In the genomic region with DNA sequence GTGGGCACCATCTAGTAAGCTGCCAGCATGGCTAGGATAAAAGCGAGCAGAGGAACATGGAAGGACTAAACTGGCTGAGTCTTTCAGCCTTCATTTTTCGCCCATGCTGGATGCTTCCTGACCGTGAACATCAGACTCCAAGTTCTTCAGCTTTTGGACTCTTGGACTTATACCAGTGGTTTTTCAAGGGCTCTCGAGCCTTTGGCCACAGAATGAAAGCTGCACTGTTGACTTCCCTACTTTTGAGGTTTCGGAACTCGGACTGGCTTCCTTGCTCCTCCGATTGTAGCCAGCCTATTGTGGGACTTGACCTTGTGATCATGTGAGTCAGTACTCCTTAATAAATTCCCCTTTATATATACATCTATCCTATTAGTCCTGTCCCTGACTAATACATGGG, we compare ENCODE assay signal across 26 cellular contexts.
DNase-seq lines count a peak whose midpoint lies in the region; ATAC-seq and TF ChIP-seq lines count a peak whose summit lies in the region.
"Had no signal": no experiment of that assay in that cellular context is flagged by ENCODE, and none has a peak within 500 bp of the region (broad histone marks: within the 10 kb centered on the region; RNA-seq: fewer than 3 reads in every experiment).

No MANE protein-coding gene starts in this region.

- H3K9me3 Mint-ChIP-seq in nephron, result peaks cover 6% of the 10 kb centered on the region
- H3K9me3 Mint-ChIP-seq in naive thymus-derived CD8-positive, alpha-beta T cell, result peaks cover 0 to 38% (median 12%) of the 10 kb centered on the region in 9 donors

- peak overlapping the region in 2 of 3 experiments; percentile 15 to 97 for H3K27ac Mint-ChIP-seq in nephron
- H3K27ac Mint-ChIP-seq in naive thymus-derived CD8-positive, alpha-beta T cell, result no peak overlapping the region
- H3K27ac Mint-ChIP-seq: CD4-positive, alpha-beta memory T cell; CD4-positive, CD25-positive, alpha-beta regulatory T cell; CD8-positive, alpha-beta memory T cell had no signal

- intact Hi-C loops in thyroid gland (cut with DNase I), result no loop called here

- POLR2A ChIA-PET in naive thymus-derived CD8-positive, alpha-beta T cell (lab: Charles Lee), result no interaction called here

- 30 to 52% methylated on average over 7 of the region's 7 CpGs for WGBS in thyroid gland, 2 donors

- H3K79me2 ChIP-seq in Karpas-422 (ENCODE audit: low read length), result no peaks in the 10 kb centered on the region

- peak overlapping the region; percentile 58; the same call in 1 of the 2 replicates for H2AFZ ChIP-seq in Karpas-422 (ENCODE audit: low read length)

- H3K9me3 ChIP-seq in Karpas-422 (ENCODE audit: low read length) (no peaks in the 10 kb centered on the region; the same call in 1 of the 2 replicates), thyroid gland (no peaks in the 10 kb centered on the region)
- H3K9me3 ChIP-seq: BE2C, BLaER1 had no signal

- H3K36me3 ChIP-seq in Karpas-422 (ENCODE audit: insufficient read depth, low read length) (no peaks in the 10 kb centered on the region), thyroid gland (no peaks in the 10 kb centered on the region)
- H3K36me3 ChIP-seq: BE2C, BLaER1 had no signal

- TF ChIP-seq CTCF in nephron (IDR thresholded peaks at IDR 0.05; ENCODE audit: unreplicated experiment in 3 of 3) (no peak), thyroid gland (IDR thresholded peaks at IDR 0.05) (no peak)

- peak overlapping the region; percentile 24 for H3K4me2 ChIP-seq in Karpas-422 (ENCODE audit: low read depth, low read length, poor library complexity, severe bottlenecking)
- H3K4me2 ChIP-seq: BLaER1 had no signal

- DNase-seq in Karpas-422 (no peak), UCSD-AML1 (lab: John Stamatoyannopoulos, UW; ENCODE audit: unreplicated experiment) (peak; percentile 1), thyroid gland (peak; percentile 63 to 65), dedifferentiated amniotic fluid mesenchymal stem cell (ENCODE audit: extremely low spot score) (no peak), NCI-H2081 (lab: John Stamatoyannopoulos, UW) (no peak)
- no peak for DNase-seq in naive thymus-derived CD8-positive, alpha-beta T cell
- DNase-seq: 8988T; ACHN; BE2C; C1 segment of cervical spinal cord; CD4-positive, alpha-beta memory T cell; CD4-positive, CD25-positive, alpha-beta regulatory T cell; CD8-positive, alpha-beta memory T cell; COR-L47; DMS 273 treated with DMSO at 0.1 percent for 48 hours; DMS153; DMS53; DMS79; DND-41; EL; GDM1 had no signal

- H3K9ac ChIP-seq in Karpas-422 (ENCODE audit: low read length), result no peak overlapping the region
- H3K9ac ChIP-seq: BLaER1 had no signal

- H3K4me3 ChIP-seq in Karpas-422 (ENCODE audit: low read length), result no peak overlapping the region
- H3K4me3 ChIP-seq in thyroid gland (replicated peaks in 1 of 3), result no peak overlapping the region
- H3K4me3 ChIP-seq: BLaER1, GM12878 had no signal

- no peaks in the 10 kb centered on the region for H4K20me1 ChIP-seq in Karpas-422 (ENCODE audit: insufficient read depth, low read depth, low read length)
- H4K20me1 ChIP-seq: BLaER1 had no signal

- no peak for TF ChIP-seq POLR2A in thyroid gland (IDR thresholded peaks at IDR 0.05)

- no peak for ATAC-seq in naive thymus-derived CD8-positive, alpha-beta T cell
- no peak for ATAC-seq in HG03469 (IDR thresholded peaks at IDR 0.05; ENCODE audit: unreplicated experiment)
- ATAC-seq: GM12878 had no signal

- H3K27ac ChIP-seq in Karpas-422 (ENCODE audit: low read length) (no peak overlapping the region), thyroid gland (no peak overlapping the region)
- H3K27ac ChIP-seq: BLaER1 had no signal

- peaks cover 5% of the 10 kb centered on the region for H3K4me1 ChIP-seq in Karpas-422 (ENCODE audit: low read length)
- peaks cover 10% of the 10 kb centered on the region in 2 donors for H3K4me1 ChIP-seq in thyroid gland
- H3K4me1 ChIP-seq: BE2C, BLaER1 had no signal

- H3K9me2 ChIP-seq in Karpas-422 (replicated peaks; ENCODE audit: insufficient read depth, low read length), result no peaks in the 10 kb centered on the region

- H3K4me1 Mint-ChIP-seq in nephron, result peaks cover 20% of the 10 kb centered on the region
- no peaks in the 10 kb centered on the region for H3K4me1 Mint-ChIP-seq in naive thymus-derived CD8-positive, alpha-beta T cell
- H3K4me1 Mint-ChIP-seq: CD14-positive monocyte; CD4-positive, alpha-beta memory T cell; CD4-positive, CD25-positive, alpha-beta regulatory T cell; CD8-positive, alpha-beta memory T cell had no signal

- no peaks in the 10 kb centered on the region for H3K27me3 Mint-ChIP-seq in nephron (ENCODE audit: low read depth)
- H3K27me3 Mint-ChIP-seq in naive thymus-derived CD8-positive, alpha-beta T cell, result no peaks in the 10 kb centered on the region
- H3K27me3 Mint-ChIP-seq: CD4-positive, alpha-beta memory T cell; CD4-positive, CD25-positive, alpha-beta regulatory T cell; CD8-positive, alpha-beta memory T cell had no signal

- H3K27me3 ChIP-seq in Karpas-422 (ENCODE audit: low read length), result no peaks in the 10 kb centered on the region
- no peaks in the 10 kb centered on the region for H3K27me3 ChIP-seq in thyroid gland
- H3K27me3 ChIP-seq: BE2C, BLaER1 had no signal

- H3K4me3 Mint-ChIP-seq in nephron, result no peak overlapping the region
- H3K4me3 Mint-ChIP-seq in naive thymus-derived CD8-positive, alpha-beta T cell, result no peak overlapping the region
- H3K4me3 Mint-ChIP-seq: CD14-positive monocyte; CD4-positive, alpha-beta memory T cell; CD4-positive, CD25-positive, alpha-beta regulatory T cell; CD8-positive, alpha-beta memory T cell had no signal

- no peaks in the 10 kb centered on the region for H3K36me3 Mint-ChIP-seq in nephron (ENCODE audit: low read depth)
- H3K36me3 Mint-ChIP-seq in naive thymus-derived CD8-positive, alpha-beta T cell, result no peaks in the 10 kb centered on the region
- H3K36me3 Mint-ChIP-seq: CD14-positive monocyte; CD4-positive, alpha-beta memory T cell; CD4-positive, CD25-positive, alpha-beta regulatory T cell; CD8-positive, alpha-beta memory T cell had no signal

Comparison
In these comparisons a context has a peak if more than half of its experiments do, and no peak if none do; other contexts are left out.
1. DNase-seq: peak in UCSD-AML1 (single experiment) and thyroid gland (2 of 2); none in Karpas-422 (single experiment), naive thymus-derived CD8-positive, alpha-beta T cell (0 of 10), dedifferentiated amniotic fluid mesenchymal stem cell (single experiment) and NCI-H2081 (0 of 2).
2. H3K27ac Mint-ChIP-seq: peak in nephron (2 of 3); none in naive thymus-derived CD8-positive, alpha-beta T cell (0 of 10).